Comparison of ENCODE assay signal across 17 cellular contexts in the genomic region with DNA sequence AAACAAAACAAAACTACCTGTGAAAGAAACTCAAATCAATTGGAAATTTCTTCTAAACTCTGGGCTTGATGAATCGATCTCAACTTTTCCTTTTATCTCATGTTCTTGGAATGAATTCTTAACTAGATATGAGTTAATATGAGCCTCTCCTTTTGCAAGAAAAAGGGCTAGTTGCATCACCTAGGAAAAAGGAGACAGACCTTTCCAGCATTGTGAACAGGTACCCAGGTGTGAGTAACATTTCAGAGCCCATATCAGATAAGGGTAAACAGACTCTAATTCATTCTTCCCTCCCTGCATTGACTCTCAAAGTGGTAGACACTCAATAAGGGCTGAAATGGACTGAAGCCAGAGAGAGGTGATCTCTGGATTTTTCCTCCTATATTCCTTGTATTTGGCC.
A peak's percentile ranks its signal among the peaks of the same experiment; 100 is the strongest.
DNase-seq lines count a peak whose midpoint lies in the region; ATAC-seq and TF ChIP-seq lines count a peak whose summit lies in the region.
"Had no signal": no experiment of that assay in that cellular context is flagged by ENCODE, and none has a peak within 500 bp of the region (broad histone marks: within the 10 kb centered on the region; RNA-seq: fewer than 3 reads in every experiment).

No MANE protein-coding gene starts in this region.

- dilution Hi-C loops in IMR-90 (cut with HindIII; ENCODE audit: low sequenced_read_pairs, unreplicated experiment) = no loop called here

- H3K4me1 ChIP-seq in IMR-90 (ENCODE audit: control insufficient read depth, insufficient read depth, low read length) (no peaks in the 10 kb centered on the region; the same call in 1 of the 2 replicates), PC-9 (replicated peaks; ENCODE audit: insufficient read depth) (peaks cover 59% of the 10 kb centered on the region), trophoblast cell (ENCODE audit: control insufficient read depth in 1 of 2, insufficient read depth in 2 of 2, low read length in 2 of 2) (no peaks in the 10 kb centered on the region)

- H3K9me3 ChIP-seq in IMR-90 (ENCODE audit: control insufficient read depth, insufficient read depth, low read length) (no peaks in the 10 kb centered on the region), PC-9 (ENCODE audit: insufficient read depth, low read depth) (peaks cover 21% of the 10 kb centered on the region; the same call in 1 of the 2 replicates), trophoblast cell (ENCODE audit: insufficient read depth, low read depth, low read length) (no peaks in the 10 kb centered on the region)
- H3K9me3 ChIP-seq: SK-N-SH had no signal

- H3K27ac Mint-ChIP-seq in activated naive CD4-positive, alpha-beta T cell treated with anti-CD3 and anti-CD28 coated beads, Interleukin-2, amount 50 U/mL, for 72 hours = no peak overlapping the region
- H3K27ac Mint-ChIP-seq: CD4-positive, alpha-beta T cell; T-helper 1 cell treated with Interleukin-12 subunit alpha and Interleukin-12 subunit beta and Interleukin-4 antibody, amounts not matched to agents 30 μg/mL and 1 μg/mL, for 36 hours had no signal

- POLR2A ChIA-PET in IMR-90 (lab: Charles Lee; ENCODE audit: unreplicated experiment) = no interaction called here
- POLR2A ChIA-PET in PC-9 (lab: Charles Lee; ENCODE audit: unreplicated experiment) = interaction anchor here (0.7 kb wide), 1 partner anchor 40 kb away, joined by 6 read pairs; no protein-coding TSS in a partner anchor

- no peaks in the 10 kb centered on the region for H3K9me1 ChIP-seq in IMR-90 (ENCODE audit: insufficient read depth, low read length)

- no peak overlapping the region for H3K4me3 ChIP-seq in IMR-90 (ENCODE audit: insufficient read depth, low read depth, low read length)
- H3K4me3 ChIP-seq in PC-9 = no peak overlapping the region
- no peak overlapping the region for H3K4me3 ChIP-seq in trophoblast cell (ENCODE audit: low read depth, low read length)

- no peak overlapping the region for H4K5ac ChIP-seq in IMR-90 (ENCODE audit: low read depth, low read length)

- no peak for ATAC-seq in IMR-90 (ENCODE audit: low read depth)
- no peak for ATAC-seq in activated naive CD4-positive, alpha-beta T cell treated with anti-CD3 and anti-CD28 coated beads, Interleukin-2, amount 50 U/mL, for 72 hours
- ATAC-seq: PC-3 had no signal

- H3K36me3 Mint-ChIP-seq in activated naive CD4-positive, alpha-beta T cell treated with anti-CD3 and anti-CD28 coated beads, Interleukin-2, amount 50 U/mL, for 72 hours = no peaks in the 10 kb centered on the region

- H3K4me2 ChIP-seq in IMR-90 (ENCODE audit: low read depth, low read length) (no peak overlapping the region), PC-9 (peak overlapping the region; percentile 5; the same call in 1 of the 2 replicates), trophoblast cell (ENCODE audit: low read length) (no peak overlapping the region)
- H3K4me2 ChIP-seq: SK-N-SH had no signal

- no peak overlapping the region for H4K12ac ChIP-seq in trophoblast cell (ENCODE audit: low read depth, low read length)

- H3K56ac ChIP-seq in IMR-90 (ENCODE audit: extremely low read depth, insufficient read depth, low read length) = no peak overlapping the region

- no peaks in the 10 kb centered on the region for H3K9me3 Mint-ChIP-seq in activated naive CD4-positive, alpha-beta T cell treated with anti-CD3 and anti-CD28 coated beads, Interleukin-2, amount 50 U/mL, for 72 hours
- H3K9me3 Mint-ChIP-seq: CD4-positive, alpha-beta T cell; T-helper 1 cell treated with Interleukin-12 subunit alpha and Interleukin-12 subunit beta and Interleukin-4 antibody, amounts not matched to agents 30 μg/mL and 1 μg/mL, for 36 hours had no signal

- no CpG with 5 or more reads among the region's 1 CpG for WGBS in IMR-90 (ENCODE audit: extremely low coverage in 2 of 2, insufficient read length in 1 of 2), 2 experiments
- WGBS in trophoblast cell (ENCODE audit: extremely low coverage, insufficient coverage, insufficient read length) = no CpG with 5 or more reads among the region's 1 CpG

- H3K18ac ChIP-seq in IMR-90 (ENCODE audit: low read depth, low read length) (no peak overlapping the region), trophoblast cell (ENCODE audit: low read length) (no peak overlapping the region)

- H2BK120ac ChIP-seq in IMR-90 (ENCODE audit: low read depth, low read length) = no peak overlapping the region
- no peak overlapping the region for H2BK120ac ChIP-seq in trophoblast cell (ENCODE audit: insufficient read depth, low read length, poor library complexity)

- no TSS peak for BruUV-seq in IMR-90 (replicated peaks; lab: Mats Ljungman, UMichigan)
- no TSS peak for BruUV-seq in PC-9 (replicated peaks; lab: Mats Ljungman, UMichigan)

- no peak overlapping the region for H2AK9ac ChIP-seq in IMR-90 (replicated peaks; ENCODE audit: low read depth, low read length, poor library complexity)

- H3K27me3 ChIP-seq in IMR-90 (ENCODE audit: control insufficient read depth, insufficient read depth, low read length) (no peaks in the 10 kb centered on the region), PC-9 (ENCODE audit: insufficient read depth, low read depth) (no peaks in the 10 kb centered on the region), trophoblast cell (ENCODE audit: insufficient read depth, low read length) (no peaks in the 10 kb centered on the region)

- H3K14ac ChIP-seq in IMR-90 (replicated peaks; ENCODE audit: low read depth, low read length) (peak overlapping the region; percentile 20; the same call in 1 of the 2 replicates), trophoblast cell (ENCODE audit: low read length) (no peak overlapping the region)

- 0 out of 3 replicates have a peak overlapping the region, but pooled peaks have one; percentile 13 for H2BK15ac ChIP-seq in IMR-90 (ENCODE audit: low read depth, low read length)

- in situ Hi-C loops in IMR-90 (cut with MboI; ENCODE audit: low sequenced_read_pairs) = loop anchor here (10.0 kb wide), 1 partner anchor 659 kb away; no protein-coding TSS in a partner anchor

- H3K79me1 ChIP-seq in IMR-90 (ENCODE audit: low read depth in 1 of 2, low read length in 2 of 2) (no peaks in the 10 kb centered on the region), trophoblast cell (ENCODE audit: low read length) (no peaks in the 10 kb centered on the region)

- no peak overlapping the region for H2AFZ ChIP-seq in IMR-90 (replicated peaks; ENCODE audit: low read length, poor library complexity)
- no peak overlapping the region; the same call in 1 of the 2 replicates for H2AFZ ChIP-seq in PC-9
- H2AFZ ChIP-seq in trophoblast cell (ENCODE audit: insufficient read depth, low read length, poor library complexity) = no peak overlapping the region

- no peak overlapping the region for H2BK12ac ChIP-seq in trophoblast cell (ENCODE audit: low read length)

- no peak overlapping the region for H2BK5ac ChIP-seq in IMR-90 (ENCODE audit: low read depth, low read length, poor library complexity, severe bottlenecking)
- H2BK5ac ChIP-seq in trophoblast cell (ENCODE audit: low read depth, low read length, poor library complexity) = no peak overlapping the region

- CTCF ChIA-PET in IMR-90 (lab: Yijun Ruan, JAX) = no interaction called here
- CTCF ChIA-PET in PC-9 (lab: Charles Lee) = no interaction called here

- TF ChIP-seq RAD21 in IMR-90 (IDR thresholded peaks at IDR 0.05; ENCODE audit: low read length) = no peak

- H3K4ac ChIP-seq in IMR-90 (ENCODE audit: low read depth, low read length) (no peak overlapping the region), trophoblast cell (ENCODE audit: low read depth, low read length) (no peak overlapping the region)

- H2BK20ac ChIP-seq in IMR-90 (ENCODE audit: low read depth, low read length) = no peak overlapping the region

- no peaks in the 10 kb centered on the region for H3K9me2 ChIP-seq in PC-9 (ENCODE audit: insufficient read depth)
- H3K9me2 ChIP-seq: SK-N-SH had no signal

- H3K23ac ChIP-seq in IMR-90 (ENCODE audit: low read depth, low read length) = no peak overlapping the region
- H3K23ac ChIP-seq in trophoblast cell (ENCODE audit: low read length) = no peak overlapping the region

- DNase-seq in NCI-H748 (lab: John Stamatoyannopoulos, UW; ENCODE audit: unreplicated experiment) (peak; percentile 26), NCI-H748 treated with DMSO at 0.1 percent for 48 hours (lab: John Stamatoyannopoulos, UW) (no peak), IMR-90 (no peak), PC-9 (peak in 1 of 2 experiments; percentile 80), trophoblast cell (peak; percentile 65 to 94), RKO (ENCODE audit: low spot score) (no peak), hepatic stellate cell (ENCODE audit: low spot score) (no peak)
- no peak for DNase-seq in activated naive CD4-positive, alpha-beta T cell treated with anti-CD3 and anti-CD28 coated beads, Interleukin-2, amount 50 U/mL, for 72 hours (ENCODE audit: low spot score in 2 of 2)
- DNase-seq: CD4-positive, alpha-beta T cell; H7; NCI-H1694 treated with DMSO at 0.1 percent for 48 hours; NCI-H2171 treated with DMSO at 0.1 percent for 48 hours; NCI-H524 treated with DMSO at 0.1 percent for 48 hours; PC-3; Right ventricle myocardium superior; SK-N-SH had no signal

- peaks cover 26% of the 10 kb centered on the region for H3F3A ChIP-seq in PC-9 (ENCODE audit: insufficient read depth, low read depth)

- H4K8ac ChIP-seq in IMR-90 (ENCODE audit: low read depth in 2 of 2, low read length in 2 of 2) (no peak overlapping the region), trophoblast cell (ENCODE audit: low read depth, low read length) (no peak overlapping the region)

- H3K27ac ChIP-seq in IMR-90 (ENCODE audit: insufficient read depth, low read length) (no peak overlapping the region), PC-9 (peak overlapping the region; percentile 64), trophoblast cell (ENCODE audit: low read depth, low read length) (peak overlapping the region; percentile 19)

- no peaks in the 10 kb centered on the region for H4K20me1 ChIP-seq in IMR-90 (ENCODE audit: insufficient read depth, low read length)
- no peaks in the 10 kb centered on the region for H4K20me1 ChIP-seq in PC-9 (ENCODE audit: insufficient read depth)

- no peak for TF ChIP-seq POLR2A in IMR-90 (IDR thresholded peaks at IDR 0.05; ENCODE audit: low read depth, low read length)

- TF ChIP-seq CTCF in IMR-90 (conservative IDR thresholded peaks at IDR 0.05; ENCODE audit: low read depth, low read length) (no peak), PC-9 (conservative IDR thresholded peaks at IDR 0.05) (no peak)

- H3K79me2 ChIP-seq in PC-9 (ENCODE audit: low read depth) (no peaks in the 10 kb centered on the region), trophoblast cell (ENCODE audit: control insufficient read depth, insufficient read depth, low read length, poor library complexity) (no peaks in the 10 kb centered on the region)

- intact Hi-C loops in IMR-90 (cut with micrococcal nuclease) (loop anchor here (5.0 to 10.0 kb wide), 2 partner anchors 422 to 549 kb away; no protein-coding TSS in a partner anchor), PC-9 (cut with micrococcal nuclease; ENCODE audit: unreplicated experiment) (loop anchor here (10.0 kb wide), 2 partner anchors 459 to 699 kb away; no protein-coding TSS in a partner anchor)

- no peak overlapping the region for H4K91ac ChIP-seq in IMR-90 (ENCODE audit: insufficient read depth, low read depth, low read length)
- H4K91ac ChIP-seq in trophoblast cell (ENCODE audit: low read depth, low read length) = no peak overlapping the region

- no peak overlapping the region for H3K9ac ChIP-seq in IMR-90 (ENCODE audit: low read depth, low read length)
- no peak overlapping the region for H3K9ac ChIP-seq in trophoblast cell (ENCODE audit: low read length)
- H3K9ac ChIP-seq: SK-N-SH had no signal

- H2AK5ac ChIP-seq in IMR-90 (ENCODE audit: low read depth, low read length) = no peak overlapping the region
- H2AK5ac ChIP-seq in trophoblast cell (ENCODE audit: low read length) = no peak overlapping the region

- H3K36me3 ChIP-seq in IMR-90 (ENCODE audit: control insufficient read depth, insufficient read depth, low read length) (no peaks in the 10 kb centered on the region), PC-9 (ENCODE audit: low read depth) (peaks cover 15% of the 10 kb centered on the region; the same call in 1 of the 2 replicates), trophoblast cell (ENCODE audit: control insufficient read depth in 1 of 2, insufficient read depth in 2 of 2, low read length in 2 of 2) (no peaks in the 10 kb centered on the region)

Comparison
In these comparisons a context has a peak if more than half of its experiments do, and no peak if none do; other contexts are left out.
1. DNase-seq: peak in NCI-H748 (single experiment) and trophoblast cell (2 of 2); none in NCI-H748 treated with DMSO at 0.1 percent for 48 hours (single experiment), IMR-90 (single experiment), RKO (single experiment), hepatic stellate cell (single experiment) and activated naive CD4-positive, alpha-beta T cell treated with anti-CD3 and anti-CD28 coated beads, Interleukin-2, amount 50 U/mL, for 72 hours (0 of 2).